Comparison of ENCODE assay signal across 35 cellular contexts in genomic region chr4:32216502-32216901, GRCh38.
"Had no signal": no experiment of that assay in that cellular context is flagged by ENCODE, and none has a peak within 500 bp of the region (broad histone marks: within the 10 kb centered on the region; RNA-seq: fewer than 3 reads in every experiment).

No MANE protein-coding gene starts in this region.

- H3K27me3 Mint-ChIP-seq: activated B cell treated with CpG ODN at 0.5 μM for 24 hours; activated CD4-positive, alpha-beta memory T cell treated with anti-CD3 and anti-CD28 coated beads, Interleukin-2, amount 10 ng/mL, durations not matched to agents 7 days and 5 days; activated CD4-positive, alpha-beta T cell treated with anti-CD3 and anti-CD28 coated beads, Interleukin-2, amount 10 ng/mL, durations not matched to agents 7 days and 5 days; activated CD8-positive, alpha-beta memory T cell treated with anti-CD3 and anti-CD28 coated beads, Interleukin-2, amount 10 ng/mL, durations not matched to agents 7 days and 5 days; activated naive CD4-positive, alpha-beta T cell treated with anti-CD3 and anti-CD28 coated beads, Interleukin-2, amount 10 ng/mL, durations not matched to agents 7 days and 5 days; activated naive CD4-positive, alpha-beta T cell treated with anti-CD3 and anti-CD28 coated beads, Interleukin-2, amount 50 U/mL, for 24 hours; activated naive CD8-positive, alpha-beta T cell; activated naive CD8-positive, alpha-beta T cell treated with anti-CD3 and anti-CD28 coated beads, Interleukin-2, amount 10 ng/mL, durations not matched to agents 7 days and 5 days; activated naive CD8-positive, alpha-beta T cell treated with anti-CD3 and anti-CD28 coated beads, Interleukin-2, amount 50 U/mL, for 24 hours; activated T-cell treated with anti-CD3 and anti-CD28 coated beads, Interleukin-2, amount 50 U/mL, for 24 hours had no signal

- H3K9me3 Mint-ChIP-seq: activated naive CD4-positive, alpha-beta T cell treated with anti-CD3 and anti-CD28 coated beads, Interleukin-2, amount 50 U/mL, for 24 hours had no signal

- H3K4me3 Mint-ChIP-seq: activated B cell treated with CpG ODN at 0.5 μM for 24 hours; activated CD4-positive, alpha-beta memory T cell treated with anti-CD3 and anti-CD28 coated beads, Interleukin-2, amount 10 ng/mL, durations not matched to agents 7 days and 5 days; activated CD4-positive, alpha-beta T cell treated with anti-CD3 and anti-CD28 coated beads, Interleukin-2, amount 10 ng/mL, durations not matched to agents 7 days and 5 days; activated CD8-positive, alpha-beta memory T cell treated with anti-CD3 and anti-CD28 coated beads, Interleukin-2, amount 10 ng/mL, durations not matched to agents 7 days and 5 days; activated CD8-positive, alpha-beta T cell treated with anti-CD3 and anti-CD28 coated beads, Interleukin-2, amount 10 ng/mL, durations not matched to agents 7 days and 5 days; activated naive CD4-positive, alpha-beta T cell treated with anti-CD3 and anti-CD28 coated beads, Interleukin-2, amount 10 ng/mL, durations not matched to agents 7 days and 5 days; activated naive CD4-positive, alpha-beta T cell treated with anti-CD3 and anti-CD28 coated beads, Interleukin-2, amount 50 U/mL, for 24 hours; activated naive CD8-positive, alpha-beta T cell; activated naive CD8-positive, alpha-beta T cell treated with anti-CD3 and anti-CD28 coated beads, Interleukin-2, amount 10 ng/mL, durations not matched to agents 7 days and 5 days; activated naive CD8-positive, alpha-beta T cell treated with anti-CD3 and anti-CD28 coated beads, Interleukin-2, amount 50 U/mL, for 24 hours; activated T-cell treated with anti-CD3 and anti-CD28 coated beads, Interleukin-2, amount 50 U/mL, for 24 hours; T-helper 1 cell treated with Interleukin-12 subunit alpha and Interleukin-12 subunit beta and Interleukin-4 antibody, amounts not matched to agents 30 μg/mL and 1 μg/mL, for 36 hours; T-helper 2 cell treated with Interferon-gamma antibody and Interleukin-4, amounts not matched to agents 5 μg/mL and 100 μg/mL, for 36 hours had no signal

- H3K36me3 ChIP-seq: brain microvascular endothelial cell, breast epithelium had no signal

- H3K27ac ChIP-seq: body of pancreas, brain microvascular endothelial cell, breast epithelium, VCaP had no signal

- DNase-seq: activated B cell treated with CpG ODN at 0.5 μM for 24 hours; activated CD4-positive, alpha-beta memory T cell treated with anti-CD3 and anti-CD28 coated beads, Interleukin-2, amount 10 ng/mL, durations not matched to agents 7 days and 5 days; activated CD4-positive, alpha-beta T cell treated with anti-CD3 and anti-CD28 coated beads for 48 hours; activated CD4-positive, alpha-beta T cell treated with anti-CD3 and anti-CD28 coated beads, Interleukin-2, amount 10 ng/mL, durations not matched to agents 7 days and 5 days; activated CD4-positive, alpha-beta T cell treated with anti-CD3 and anti-CD28 coated beads, Interleukin-2, amount 50 U/mL, for 48 hours; activated CD4-positive, CD25-positive, alpha-beta regulatory T cell treated with anti-CD3 and anti-CD28 coated beads, Interleukin-2, amount 50 U/mL, for 72 hours; activated CD8-positive, alpha-beta memory T cell treated with anti-CD3 and anti-CD28 coated beads for 24 hours; activated CD8-positive, alpha-beta memory T cell treated with anti-CD3 and anti-CD28 coated beads, Interleukin-2, amount 10 ng/mL, durations not matched to agents 7 days and 5 days; activated CD8-positive, alpha-beta memory T cell treated with anti-CD3 and anti-CD28 coated beads, Interleukin-2, amount 50 U/mL, for 48 hours; activated CD8-positive, alpha-beta T cell treated with anti-CD3 and anti-CD28 coated beads, Interleukin-2, amount 10 ng/mL, durations not matched to agents 7 days and 5 days; activated effector memory CD4-positive, alpha-beta T cell treated with Interleukin-2 at 50 U/mL for 16 hours; activated gamma-delta T cell; activated naive CD4-positive, alpha-beta T cell treated with anti-CD3 and anti-CD28 coated beads, Interleukin-2, amount 10 ng/mL, durations not matched to agents 7 days and 5 days; activated naive CD4-positive, alpha-beta T cell treated with Interleukin-2 at 50 U/mL for 16 hours; activated naive CD8-positive, alpha-beta T cell treated with anti-CD3 and anti-CD28 coated beads, Interleukin-2, amount 10 ng/mL, durations not matched to agents 7 days and 5 days; activated naive CD8-positive, alpha-beta T cell treated with anti-CD3 and anti-CD28 coated beads, Interleukin-2, amount 50 U/mL, for 24 hours; activated T-cell treated with anti-CD3 and anti-CD28 coated beads, Interleukin-2, amount 50 U/mL, for 24 hours; activated T-cell treated with anti-CD3 and anti-CD28 coated beads, Interleukin-2, amount 50 U/mL, for 48 hours; amygdala; body of pancreas; brain microvascular endothelial cell; central memory CD4-positive, alpha-beta T cell; SW 1271; T-helper 1 cell; T-helper 2 cell; T-helper 9 cell had no signal

- H3K36me3 Mint-ChIP-seq: activated CD8-positive, alpha-beta memory T cell treated with anti-CD3 and anti-CD28 coated beads, Interleukin-2, amount 10 ng/mL, durations not matched to agents 7 days and 5 days; activated naive CD4-positive, alpha-beta T cell treated with anti-CD3 and anti-CD28 coated beads, Interleukin-2, amount 10 ng/mL, durations not matched to agents 7 days and 5 days; activated naive CD4-positive, alpha-beta T cell treated with anti-CD3 and anti-CD28 coated beads, Interleukin-2, amount 50 U/mL, for 24 hours; activated naive CD8-positive, alpha-beta T cell; activated naive CD8-positive, alpha-beta T cell treated with anti-CD3 and anti-CD28 coated beads, Interleukin-2, amount 10 ng/mL, durations not matched to agents 7 days and 5 days had no signal

- FAIRE-seq: astrocyte, TTC549 had no signal

- H3K9me3 ChIP-seq: body of pancreas, breast epithelium had no signal

- H3K4me1 ChIP-seq: body of pancreas, breast epithelium had no signal

- H3K4me1 Mint-ChIP-seq: activated B cell treated with CpG ODN at 0.5 μM for 24 hours; activated CD4-positive, alpha-beta memory T cell treated with anti-CD3 and anti-CD28 coated beads, Interleukin-2, amount 10 ng/mL, durations not matched to agents 7 days and 5 days; activated CD4-positive, alpha-beta T cell treated with anti-CD3 and anti-CD28 coated beads, Interleukin-2, amount 10 ng/mL, durations not matched to agents 7 days and 5 days; activated CD8-positive, alpha-beta memory T cell treated with anti-CD3 and anti-CD28 coated beads, Interleukin-2, amount 10 ng/mL, durations not matched to agents 7 days and 5 days; activated naive CD4-positive, alpha-beta T cell treated with anti-CD3 and anti-CD28 coated beads, Interleukin-2, amount 10 ng/mL, durations not matched to agents 7 days and 5 days; activated naive CD4-positive, alpha-beta T cell treated with anti-CD3 and anti-CD28 coated beads, Interleukin-2, amount 50 U/mL, for 24 hours; activated naive CD8-positive, alpha-beta T cell treated with anti-CD3 and anti-CD28 coated beads, Interleukin-2, amount 10 ng/mL, durations not matched to agents 7 days and 5 days; activated naive CD8-positive, alpha-beta T cell treated with anti-CD3 and anti-CD28 coated beads, Interleukin-2, amount 50 U/mL, for 24 hours had no signal

- H3K27ac Mint-ChIP-seq: activated B cell treated with CpG ODN at 0.5 μM for 24 hours; activated CD4-positive, alpha-beta memory T cell treated with anti-CD3 and anti-CD28 coated beads, Interleukin-2, amount 10 ng/mL, durations not matched to agents 7 days and 5 days; activated CD4-positive, alpha-beta T cell treated with anti-CD3 and anti-CD28 coated beads, Interleukin-2, amount 10 ng/mL, durations not matched to agents 7 days and 5 days; activated CD8-positive, alpha-beta memory T cell treated with anti-CD3 and anti-CD28 coated beads, Interleukin-2, amount 10 ng/mL, durations not matched to agents 7 days and 5 days; activated CD8-positive, alpha-beta T cell treated with anti-CD3 and anti-CD28 coated beads, Interleukin-2, amount 10 ng/mL, durations not matched to agents 7 days and 5 days; activated naive CD4-positive, alpha-beta T cell treated with anti-CD3 and anti-CD28 coated beads, Interleukin-2, amount 10 ng/mL, durations not matched to agents 7 days and 5 days; activated naive CD4-positive, alpha-beta T cell treated with anti-CD3 and anti-CD28 coated beads, Interleukin-2, amount 50 U/mL, for 24 hours; activated naive CD8-positive, alpha-beta T cell; activated naive CD8-positive, alpha-beta T cell treated with anti-CD3 and anti-CD28 coated beads, Interleukin-2, amount 10 ng/mL, durations not matched to agents 7 days and 5 days; activated naive CD8-positive, alpha-beta T cell treated with anti-CD3 and anti-CD28 coated beads, Interleukin-2, amount 50 U/mL, for 24 hours; activated T-cell treated with anti-CD3 and anti-CD28 coated beads, Interleukin-2, amount 50 U/mL, for 24 hours; activated T-helper 2 cell treated with anti-CD3 and anti-CD28 coated beads, Interferon-gamma antibody, Interleukin-2, Interleukin-4, amounts not matched to agents 10 μg/mL and 5 μg/mL and 100 μg/mL, durations not matched to agents 14 hours and 24 hours and 36 hours; T-helper 1 cell treated with Interleukin-12 subunit alpha and Interleukin-12 subunit beta and Interleukin-4 antibody, amounts not matched to agents 30 μg/mL and 1 μg/mL, for 36 hours; T-helper 2 cell treated with Interferon-gamma antibody and Interleukin-4, amounts not matched to agents 5 μg/mL and 100 μg/mL, for 36 hours had no signal

- H3K4me3 ChIP-seq: body of pancreas, breast epithelium had no signal

- ATAC-seq: activated CD8-positive, alpha-beta memory T cell treated with anti-CD3 and anti-CD28 coated beads, Interleukin-2, amount 10 ng/mL, durations not matched to agents 7 days and 5 days; activated CD8-positive, alpha-beta T cell treated with anti-CD3 and anti-CD28 coated beads, Interleukin-2, amount 10 ng/mL, durations not matched to agents 7 days and 5 days; activated naive CD8-positive, alpha-beta T cell treated with anti-CD3 and anti-CD28 coated beads, Interleukin-2, amount 50 U/mL, for 24 hours; body of pancreas had no signal

- H3K27me3 ChIP-seq: body of pancreas, brain microvascular endothelial cell, breast epithelium had no signal
